ENCODE assay signal across 25 cellular contexts in genomic region chr9:137228968-137229896, GRCh38. TPM values are rescaled to one million over a fixed set of nuclear protein-coding genes. Genes with fewer than 3 reads are reported as not detected.
DNase-seq lines count a peak whose midpoint lies in the region; ATAC-seq and TF ChIP-seq lines count a peak whose summit lies in the region.
"Had no signal": no experiment of that assay in that cellular context is flagged by ENCODE, and none has a peak within 500 bp of the region (broad histone marks: within the 10 kb centered on the region; RNA-seq: fewer than 3 reads in every experiment).

No MANE protein-coding gene starts in this region.

- H3K4me3 Mint-ChIP-seq in nephron = no peak overlapping the region
- H3K4me3 Mint-ChIP-seq: activated CD4-positive, alpha-beta T cell treated with anti-CD3 and anti-CD28 coated beads, Interleukin-2, amount 10 ng/mL, durations not matched to agents 24 days and 14 days; CD4-positive, alpha-beta T cell; endodermal cell; stimulated activated naive CD8-positive, alpha-beta T cell treated with anti-CD3 and anti-CD28 coated beads, Interleukin-15, Interleukin-2, amounts not matched to agents 100 ng/mL and 50 ng/mL, for 24 hours; T-helper 2 cell treated with Interferon-gamma antibody and Interleukin-4, amounts not matched to agents 5 μg/mL and 100 μg/mL, for 36 hours had no signal

- H3K4me1 Mint-ChIP-seq in nephron = peaks cover 5% of the 10 kb centered on the region

- BruUV-seq in PC-3 (replicated peaks; lab: Mats Ljungman, UMichigan) = no TSS peak

- H3K4me2 ChIP-seq in PC-3 (ENCODE audit: low read length) = 0 out of 2 replicates have a peak overlapping the region, but pooled peaks have one; percentile 57

- H3F3A ChIP-seq in PC-3 (ENCODE audit: low read length, unreplicated experiment) = no peaks in the 10 kb centered on the region

- POLR2A ChIA-PET in PC-3 (lab: Charles Lee; ENCODE audit: unreplicated experiment) = no interaction called here

- H3K27me3 Mint-ChIP-seq in nephron (ENCODE audit: low read depth) = peaks cover 4% of the 10 kb centered on the region

- no peaks in the 10 kb centered on the region for H3K9me3 ChIP-seq in PC-3 (ENCODE audit: low read length)
- H3K9me3 ChIP-seq: esophagus muscularis mucosa, heart right ventricle, pancreas, uterus had no signal

- CTCF ChIA-PET in PC-3 (lab: Charles Lee) = interaction anchor here (0.5 kb wide), 1 partner anchor 28 kb away, joined by 4 read pairs; no protein-coding TSS in a partner anchor

- no peak overlapping the region for H3K9ac ChIP-seq in PC-3 (ENCODE audit: low read length)

- no peaks in the 10 kb centered on the region for H3K36me3 Mint-ChIP-seq in nephron (ENCODE audit: low read depth)

- H3K27ac Mint-ChIP-seq in nephron = peak overlapping the region in 2 of 3 experiments; percentile 72 to 73
- H3K27ac Mint-ChIP-seq: activated CD4-positive, alpha-beta T cell treated with anti-CD3 and anti-CD28 coated beads, Interleukin-2, amount 10 ng/mL, durations not matched to agents 24 days and 14 days; CD4-positive, alpha-beta T cell; endodermal cell; stimulated activated naive CD8-positive, alpha-beta T cell treated with anti-CD3 and anti-CD28 coated beads, Interleukin-15, Interleukin-2, amounts not matched to agents 100 ng/mL and 50 ng/mL, for 24 hours; T-helper 2 cell treated with Interferon-gamma antibody and Interleukin-4, amounts not matched to agents 5 μg/mL and 100 μg/mL, for 36 hours had no signal

- H2AFZ ChIP-seq in PC-3 (ENCODE audit: low read length) = no peak overlapping the region

- no peak for ATAC-seq in PC-3
- ATAC-seq: foreskin keratinocyte, heart right ventricle, pancreas had no signal

- H3K36me3 ChIP-seq in PC-3 (ENCODE audit: low read depth, low read length) = no peaks in the 10 kb centered on the region
- H3K36me3 ChIP-seq: esophagus muscularis mucosa, heart right ventricle, pancreas, uterus had no signal

- H3K27ac ChIP-seq in PC-3 (ENCODE audit: low read length) = no peak overlapping the region
- H3K27ac ChIP-seq: esophagus muscularis mucosa, foreskin keratinocyte, heart right ventricle, pancreas, uterus had no signal

- no peak overlapping the region for H3K4me3 ChIP-seq in PC-3 (ENCODE audit: low read length)
- H3K4me3 ChIP-seq: esophagus muscularis mucosa, heart right ventricle, lung, pancreas, uterus had no signal

- TF ChIP-seq CTCF in PC-3 (conservative IDR thresholded peaks at IDR 0.05; ENCODE audit: low read depth, low read length) = no peak
- no peak for TF ChIP-seq CTCF in nephron (IDR thresholded peaks at IDR 0.05; ENCODE audit: unreplicated experiment in 3 of 3)

- no peak for DNase-seq in PC-3
- DNase-seq in NCI-H1048 (lab: John Stamatoyannopoulos, UW) = no peak
- DNase-seq: activated CD4-positive, alpha-beta T cell treated with anti-CD3 and anti-CD28 coated beads, Interleukin-2, amount 10 ng/mL, durations not matched to agents 24 days and 14 days; activated gamma-delta T cell treated with Interleukin-2 at 50 U/mL for 16 hours; activated T-cell treated with anti-CD3 and anti-CD28 coated beads, Interleukin-2, amount 50 U/mL, for 1 hour; CD4-positive, alpha-beta T cell; central memory CD4-positive, alpha-beta T cell; endodermal cell; foreskin keratinocyte; H7; heart right ventricle; NCI-H1092 treated with DMSO at 0.1 percent for 48 hours; NCI-H187; NCI-H2171; NCI-H510A treated with DMSO at 0.1 percent for 48 hours; retina; SHP77; uterus had no signal

- no peaks in the 10 kb centered on the region for H3K9me2 ChIP-seq in PC-3 (replicated peaks; ENCODE audit: low read length)

- intact Hi-C loops in PC-3 (cut with micrococcal nuclease) = loop anchor here (5.0 kb wide), 2 partner anchors 42 to 112 kb away; partner anchors contain the start of genes ANAPC2 and SSNA1

- H3K9me3 Mint-ChIP-seq in nephron = no peaks in the 10 kb centered on the region
- H3K9me3 Mint-ChIP-seq: activated CD4-positive, alpha-beta T cell treated with anti-CD3 and anti-CD28 coated beads, Interleukin-2, amount 10 ng/mL, durations not matched to agents 24 days and 14 days; CD4-positive, alpha-beta T cell; endodermal cell; stimulated activated naive CD8-positive, alpha-beta T cell treated with anti-CD3 and anti-CD28 coated beads, Interleukin-15, Interleukin-2, amounts not matched to agents 100 ng/mL and 50 ng/mL, for 24 hours; T-helper 2 cell treated with Interferon-gamma antibody and Interleukin-4, amounts not matched to agents 5 μg/mL and 100 μg/mL, for 36 hours had no signal

- H3K27me3 ChIP-seq in PC-3 (ENCODE audit: low read length) = no peaks in the 10 kb centered on the region
- H3K27me3 ChIP-seq: pancreas had no signal

- peaks cover 14% of the 10 kb centered on the region for H3K79me2 ChIP-seq in PC-3 (ENCODE audit: low read length)

- H4K20me1 ChIP-seq in PC-3 (ENCODE audit: low read length) = no peaks in the 10 kb centered on the region

- H3K4me1 ChIP-seq in PC-3 (ENCODE audit: insufficient read depth, low read length) = peaks cover 35% of the 10 kb centered on the region
- H3K4me1 ChIP-seq: uterus had no signal

RNA-seq across cellular contexts. Expression of gene SLC34A3, which starts 1.5 kb away (rescaled TPM):
- 1.0 and 1.5 TPM in 2 replicates for total RNA-seq in PC-3 (2014; rRNA removed)
- total RNA-seq: activated CD4-positive, alpha-beta T cell treated with anti-CD3 and anti-CD28 coated beads, Interleukin-2, amount 10 ng/mL, durations not matched to agents 24 days and 14 days; activated CD8-positive, alpha-beta memory T cell treated with anti-CD3 and anti-CD28 coated beads for 36 hours; CD4-positive, alpha-beta T cell; esophagus muscularis mucosa; foreskin keratinocyte; heart right ventricle had no signal

RNA-seq across cellular contexts. Expression of gene RNF224, which starts 1.9 kb away (rescaled TPM):
- 1.2 and 1.7 TPM in 2 replicates for total RNA-seq in PC-3 (2014; rRNA removed)
- total RNA-seq: activated CD4-positive, alpha-beta T cell treated with anti-CD3 and anti-CD28 coated beads, Interleukin-2, amount 10 ng/mL, durations not matched to agents 24 days and 14 days; activated CD8-positive, alpha-beta memory T cell treated with anti-CD3 and anti-CD28 coated beads for 36 hours; esophagus muscularis mucosa; foreskin keratinocyte; H7 had no signal

RNA-seq across cellular contexts. Expression of gene CYSRT1, which starts 4.3 kb away (rescaled TPM):
- total RNA-seq in PC-3 (2014; rRNA removed) = 0.29 and 1.3 TPM in 2 replicates

RNA-seq across cellular contexts. Expression of gene RNF208, which starts 7.2 kb away (rescaled TPM):
- 1.7 and 2.8 TPM in 2 replicates for total RNA-seq in PC-3 (2014; rRNA removed)

RNA-seq across cellular contexts. Expression of gene TUBB4B, which starts 11.9 kb away (rescaled TPM):
- total RNA-seq in PC-3 (2014; rRNA removed) = 424 and 599 TPM in 2 replicates
